In genomic region chr3:183984337-183984736, GRCh38 we compare ENCODE assay signal across 15 cellular contexts. TPM values are rescaled to one million over a fixed set of nuclear protein-coding genes. Genes with fewer than 3 reads are reported as not detected.
"Had no signal": no experiment of that assay in that cellular context is flagged by ENCODE, and none has a peak within 500 bp of the region (broad histone marks: within the 10 kb centered on the region; RNA-seq: fewer than 3 reads in every experiment).

No MANE protein-coding gene starts in this region.

- ATAC-seq: activated T-cell treated with anti-CD3 and anti-CD28 coated beads, Interleukin-2, amount 50 U/mL, for 72 hours; natural killer cell; sciatic nerve had no signal

- H3K4me1 Mint-ChIP-seq: activated CD4-positive, alpha-beta memory T cell treated with anti-CD3 and anti-CD28 coated beads, Interleukin-2, amount 10 ng/mL, durations not matched to agents 7 days and 5 days; natural killer cell had no signal

- H3K27me3 Mint-ChIP-seq: activated CD4-positive, alpha-beta memory T cell treated with anti-CD3 and anti-CD28 coated beads, Interleukin-2, amount 10 ng/mL, durations not matched to agents 7 days and 5 days had no signal

- H3K27ac Mint-ChIP-seq: activated CD4-positive, alpha-beta memory T cell treated with anti-CD3 and anti-CD28 coated beads, Interleukin-2, amount 10 ng/mL, durations not matched to agents 7 days and 5 days; activated T-cell treated with anti-CD3 and anti-CD28 coated beads, Interleukin-2, amount 50 U/mL, for 72 hours; natural killer cell had no signal

- H3K4me1 ChIP-seq: testis had no signal

- DNase-seq: activated CD4-positive, alpha-beta memory T cell treated with anti-CD3 and anti-CD28 coated beads, Interleukin-2, amount 10 ng/mL, durations not matched to agents 7 days and 5 days; activated T-cell treated with anti-CD3 and anti-CD28 coated beads, Interleukin-2, amount 50 U/mL, for 72 hours; effector memory CD4-positive, alpha-beta T cell; head of caudate nucleus; mammary epithelial cell; natural killer cell; stimulated activated CD4-positive, alpha-beta T cell treated with anti-CD3 and anti-CD28 coated beads, Interleukin-2, amount 100 ng/mL, for 24 hours; stimulated activated naive CD4-positive, alpha-beta T cell; T-helper 9 cell; testis had no signal

- H3K9me3 Mint-ChIP-seq: activated CD4-positive, alpha-beta memory T cell treated with anti-CD3 and anti-CD28 coated beads, Interleukin-2, amount 10 ng/mL, durations not matched to agents 7 days and 5 days; activated T-cell treated with anti-CD3 and anti-CD28 coated beads, Interleukin-2, amount 50 U/mL, for 72 hours; natural killer cell had no signal

- H3K4me3 Mint-ChIP-seq: activated CD4-positive, alpha-beta memory T cell treated with anti-CD3 and anti-CD28 coated beads, Interleukin-2, amount 10 ng/mL, durations not matched to agents 7 days and 5 days; activated T-cell treated with anti-CD3 and anti-CD28 coated beads, Interleukin-2, amount 50 U/mL, for 72 hours; natural killer cell had no signal

- H3K9me3 ChIP-seq: testis had no signal

- H3K27ac ChIP-seq: testis had no signal

- H3K4me3 ChIP-seq: testis had no signal

- H3K27me3 ChIP-seq: testis had no signal

RNA-seq across cellular contexts. Expression of gene HTR3D, which starts 47.2 kb away (rescaled TPM):
- total RNA-seq: activated CD4-positive, alpha-beta memory T cell treated with anti-CD3 and anti-CD28 coated beads, Interleukin-2, amount 10 ng/mL, durations not matched to agents 7 days and 5 days; activated T-cell treated with anti-CD3 and anti-CD28 coated beads, Interleukin-2, amount 50 U/mL, for 72 hours; astrocyte; mammary epithelial cell; mucosa of gallbladder; natural killer cell; posterior vena cava; sciatic nerve; testis; urinary bladder had no signal
